20 cellular contexts compared by ENCODE assay signal in genomic region chr12:50198829-50199228, GRCh38.
"Had no signal": no experiment of that assay in that cellular context is flagged by ENCODE, and none has a peak within 500 bp of the region (broad histone marks: within the 10 kb centered on the region; RNA-seq: fewer than 3 reads in every experiment).

No MANE protein-coding gene starts in this region.

- H3K4me1 ChIP-seq: left ventricle myocardium inferior, lower lobe of right lung, testis had no signal

- H2AFZ ChIP-seq: parathyroid adenoma had no signal

- H3K9me3 ChIP-seq: colonic mucosa, gastrocnemius medialis, left ventricle myocardium inferior, lower lobe of right lung, sigmoid colon, testis, tibial nerve had no signal

- H3K27ac ChIP-seq: colonic mucosa, gastrocnemius medialis, left ventricle myocardium inferior, lower lobe of right lung, parathyroid adenoma, sigmoid colon, testis, tibial nerve had no signal

- DNase-seq: colonic mucosa; effector CD4-positive, alpha-beta T cell; endodermal cell; gastrocnemius medialis; glutamatergic neuron; immature natural killer cell; left ventricle myocardium inferior; lower lobe of right lung; midbrain; naive B cell; occipital lobe; sigmoid colon; stimulated activated CD4-positive, alpha-beta T cell treated with anti-CD3 and anti-CD28 coated beads, Interleukin-2, amount 100 ng/mL, for 24 hours; stimulated activated CD4-positive, alpha-beta T cell treated with anti-CD3 and anti-CD28 coated beads, Interleukin-4, amount 100 ng/mL, for 4 hours; stimulated activated naive B cell treated with anti-CD40 and anti-IgM and Interleukin-4, amounts not matched to agents 10 μg/mL and 1 μg/mL and 100 μg/mL, for 72 hours; stimulated activated naive CD8-positive, alpha-beta T cell treated with anti-CD3 and anti-CD28 coated beads, Interleukin-15, amount 100 ng/mL, for 72 hours; testis had no signal

- H3K79me2 ChIP-seq: parathyroid adenoma had no signal

- ATAC-seq: gastrocnemius medialis; lower lobe of right lung; stimulated activated naive B cell treated with anti-CD40 and anti-IgM and Interleukin-4, amounts not matched to agents 10 μg/mL and 1 μg/mL and 100 μg/mL, for 72 hours; stimulated activated naive CD8-positive, alpha-beta T cell treated with anti-CD3 and anti-CD28 coated beads, Interleukin-15, amount 100 ng/mL, for 72 hours had no signal

- H3K4me3 ChIP-seq: colonic mucosa, gastrocnemius medialis, left ventricle myocardium inferior, lower lobe of right lung, sigmoid colon, skin epidermis, testis, tibial nerve had no signal

- H3K9ac ChIP-seq: parathyroid adenoma had no signal

- H3K27me3 ChIP-seq: colonic mucosa, gastrocnemius medialis, sigmoid colon, testis, tibial nerve had no signal
